Comparison of ENCODE assay signal across 8 cellular contexts in genomic region chr7:39952378-39952777, GRCh38. TPM values are rescaled to one million over a fixed set of nuclear protein-coding genes. Genes with fewer than 3 reads are reported as not detected.
DNase-seq lines count a peak whose midpoint lies in the region; ATAC-seq and TF ChIP-seq lines count a peak whose summit lies in the region.

No MANE protein-coding gene starts in this region.

- H3K4me1 Mint-ChIP-seq in activated T-helper 17 cell treated with anti-CD3 and anti-CD28 coated beads, Interleukin-2, amount 50 U/mL, for 72 hours: peaks cover 42% of the 10 kb centered on the region
- H3K4me1 Mint-ChIP-seq in type B pancreatic cell (ENCODE audit: unreplicated experiment): peaks cover 37% of the 10 kb centered on the region

- no peaks in the 10 kb centered on the region for H3K9me3 ChIP-seq in HCT116 (ENCODE audit: control insufficient read depth in 1 of 2, insufficient read depth in 1 of 2, low read depth in 1 of 2, low read length in 2 of 2)

- ATAC-seq in HCT116 (no peak), HG03460 (IDR thresholded peaks at IDR 0.05; ENCODE audit: unreplicated experiment) (no peak)
- ATAC-seq in activated T-helper 17 cell treated with anti-CD3 and anti-CD28 coated beads, Interleukin-2, amount 50 U/mL, for 72 hours (replicated peaks): no peak

- H2AFZ ChIP-seq in HCT116 (ENCODE audit: low read depth, low read length, poor library complexity, severe bottlenecking): no peak overlapping the region

- 0 out of 2 replicates have a peak, but pooled peaks cover 18% of the 10 kb centered on the region for H4K20me1 ChIP-seq in HCT116 (ENCODE audit: insufficient read depth)

- H3K27ac ChIP-seq in 22Rv1 (peak overlapping the region; percentile 99), HCT116 (ENCODE audit: low read depth, low read length) (no peak overlapping the region; the same call in 1 of the 2 replicates)

- peak overlapping the region; percentile 91 for H3K9ac ChIP-seq in HCT116 (ENCODE audit: low read length)

- TF ChIP-seq CTCF in 22Rv1 (IDR thresholded peaks at IDR 0.05) (no peak), HCT116 (IDR thresholded peaks at IDR 0.05 in 2 of 3, conservative IDR thresholded peaks at IDR 0.05 in 1 of 3; ENCODE audit: borderline replicate concordance in 1 of 3, insufficient read depth in 1 of 3, low read depth in 2 of 3, low read length in 2 of 3) (no peak), type B pancreatic cell (conservative IDR thresholded peaks at IDR 0.05) (no peak)

- BruUV-seq in HCT116 (replicated peaks; lab: Mats Ljungman, UMichigan): TSS peak; percentile 38

- CTCF ChIA-PET in HCT116 (lab: Charles Lee): no interaction called here

- no peaks in the 10 kb centered on the region for H3K27me3 ChIP-seq in HCT116 (ENCODE audit: insufficient read depth, low read length)

- DNase-seq in HCT116 (ENCODE audit: low read depth, low spot score): no peak
- peak; percentile 42 for DNase-seq in iris pigment epithelial cell (ENCODE audit: low read depth)
- no peak for DNase-seq in type B pancreatic cell (ENCODE audit: extremely low spot score, unreplicated experiment)
- no peak for DNase-seq in NCI-H187 (lab: John Stamatoyannopoulos, UW)
- DNase-seq in stimulated activated CD4-positive, alpha-beta T cell treated with anti-CD3 and anti-CD28 coated beads, Interleukin-2, amount 100 ng/mL, for 24 hours: no peak

- peaks cover 73% of the 10 kb centered on the region for H3K79me2 ChIP-seq in HCT116 (ENCODE audit: insufficient read depth, low read length)

- intact Hi-C loops in HCT116 (cut with micrococcal nuclease): no loop called here

- H3K4me2 ChIP-seq in HCT116 (ENCODE audit: low read length): peak overlapping the region; percentile 86

- peak overlapping the region; percentile 95 for H3K27ac Mint-ChIP-seq in activated T-helper 17 cell treated with anti-CD3 and anti-CD28 coated beads, Interleukin-2, amount 50 U/mL, for 72 hours
- H3K27ac Mint-ChIP-seq in type B pancreatic cell: peak overlapping the region; percentile 91

- peak overlapping the region; percentile 96 for H3K4me3 Mint-ChIP-seq in activated T-helper 17 cell treated with anti-CD3 and anti-CD28 coated beads, Interleukin-2, amount 50 U/mL, for 72 hours
- peak overlapping the region; percentile 95 for H3K4me3 Mint-ChIP-seq in type B pancreatic cell

- POLR2A ChIA-PET in HCT116 (lab: Charles Lee): no interaction called here

- no peaks in the 10 kb centered on the region for H3K27me3 Mint-ChIP-seq in activated T-helper 17 cell treated with anti-CD3 and anti-CD28 coated beads, Interleukin-2, amount 50 U/mL, for 72 hours
- H3K27me3 Mint-ChIP-seq in type B pancreatic cell: no peaks in the 10 kb centered on the region

- H3K36me3 Mint-ChIP-seq in activated T-helper 17 cell treated with anti-CD3 and anti-CD28 coated beads, Interleukin-2, amount 50 U/mL, for 72 hours (ENCODE audit: low read depth): peaks cover 47% of the 10 kb centered on the region
- peaks cover 16% of the 10 kb centered on the region for H3K36me3 Mint-ChIP-seq in type B pancreatic cell

- no peak for TF ChIP-seq RAD21 in HCT116 (IDR thresholded peaks at IDR 0.05; ENCODE audit: low read depth)

- no peaks in the 10 kb centered on the region for H3K9me3 Mint-ChIP-seq in activated T-helper 17 cell treated with anti-CD3 and anti-CD28 coated beads, Interleukin-2, amount 50 U/mL, for 72 hours
- no peaks in the 10 kb centered on the region for H3K9me3 Mint-ChIP-seq in type B pancreatic cell

- peaks cover 9 to 21% of the 10 kb centered on the region in 2 experiments; a peak in 3 of 4 replicates for H3K4me1 ChIP-seq in HCT116 (ENCODE audit: control insufficient read depth in 1 of 2, insufficient read depth in 2 of 2, low read length in 2 of 2)

- no peaks in the 10 kb centered on the region for H3K9me2 ChIP-seq in HCT116 (ENCODE audit: insufficient read depth)

- TF ChIP-seq POLR2A in HCT116 (IDR thresholded peaks at IDR 0.05; ENCODE audit: borderline replicate concordance, extremely low read depth, insufficient read depth, insufficient read length): no peak

- H3K4me3 ChIP-seq in HCT116 (replicated peaks in 1 of 2; ENCODE audit: low read depth in 1 of 2, low read length in 2 of 2): peak overlapping the region; percentile 90 to 93

- no peaks in the 10 kb centered on the region for H3K36me3 ChIP-seq in HCT116 (ENCODE audit: control insufficient read depth in 1 of 2, insufficient read depth in 2 of 2, low read length in 2 of 2)

- RAD21 ChIA-PET in HCT116 (lab: Charles Lee; ENCODE audit: low non-redundant PET in 1 of 2, low total read pairs in 2 of 2, uncharacterized antibody in 2 of 2, unreplicated experiment in 2 of 2): no interaction called here

TF ChIP-seq in HCT116, 20 proteins besides CTCF, POLR2A, EP300 and RAD21:
- TF ChIP-seq SIN3A (IDR thresholded peaks at IDR 0.05; ENCODE audit: low read depth): no peak
- no peak for TF ChIP-seq ELF1 (IDR thresholded peaks at IDR 0.05; ENCODE audit: borderline replicate concordance, low read depth)
- TF ChIP-seq SRF (IDR thresholded peaks at IDR 0.05; ENCODE audit: low read depth): no peak
- no peak for TF ChIP-seq ZNF274 (IDR thresholded peaks at IDR 0.05; ENCODE audit: low read depth, low read length)
- TF ChIP-seq REST (IDR thresholded peaks at IDR 0.05; ENCODE audit: low read depth): no peak
- TF ChIP-seq EZH2 (IDR thresholded peaks at IDR 0.05): no peak
- no peak for TF ChIP-seq CBX3 (IDR thresholded peaks at IDR 0.05; ENCODE audit: low read depth)
- no peak for TF ChIP-seq EZH2phosphoT487 (IDR thresholded peaks at IDR 0.05; ENCODE audit: borderline replicate concordance)
- TF ChIP-seq ZBTB33 (IDR thresholded peaks at IDR 0.05; ENCODE audit: extremely low read depth, insufficient replicate concordance, low read length): no peak
- TF ChIP-seq YY1 (IDR thresholded peaks at IDR 0.05; ENCODE audit: extremely low read depth, insufficient replicate concordance, low read depth, low read length): no peak
- TF ChIP-seq MAX (IDR thresholded peaks at IDR 0.05): no peak
- no peak for TF ChIP-seq ZFX (IDR thresholded peaks at IDR 0.05)
- TF ChIP-seq JUND (IDR thresholded peaks at IDR 0.05): no peak
- TF ChIP-seq EGR1 (IDR thresholded peaks at IDR 0.05; ENCODE audit: low read depth): no peak
- no peak for TF ChIP-seq CEBPB (IDR thresholded peaks at IDR 0.05; ENCODE audit: low read depth)

RNA-seq across cellular contexts. Expression of gene CDK13, which starts 2.3 kb away (rescaled TPM):
- total RNA-seq in HCT116 (2021; ENCODE audit: unreplicated experiment): 28.8 TPM
- polyA plus RNA-seq in HCT116 (2012): 15.0 and 16.0 TPM in 2 replicates
- total RNA-seq in activated T-helper 17 cell treated with anti-CD3 and anti-CD28 coated beads, Interleukin-2, amount 50 U/mL, for 72 hours: 10 to 100 TPM; 41.7 to 42.0 TPM
- total RNA-seq in type B pancreatic cell (ENCODE audit: low replicate concordance): 49.3 and 57.6 TPM in 2 replicates
